20 cellular contexts compared by ENCODE assay signal in the genomic region with DNA sequence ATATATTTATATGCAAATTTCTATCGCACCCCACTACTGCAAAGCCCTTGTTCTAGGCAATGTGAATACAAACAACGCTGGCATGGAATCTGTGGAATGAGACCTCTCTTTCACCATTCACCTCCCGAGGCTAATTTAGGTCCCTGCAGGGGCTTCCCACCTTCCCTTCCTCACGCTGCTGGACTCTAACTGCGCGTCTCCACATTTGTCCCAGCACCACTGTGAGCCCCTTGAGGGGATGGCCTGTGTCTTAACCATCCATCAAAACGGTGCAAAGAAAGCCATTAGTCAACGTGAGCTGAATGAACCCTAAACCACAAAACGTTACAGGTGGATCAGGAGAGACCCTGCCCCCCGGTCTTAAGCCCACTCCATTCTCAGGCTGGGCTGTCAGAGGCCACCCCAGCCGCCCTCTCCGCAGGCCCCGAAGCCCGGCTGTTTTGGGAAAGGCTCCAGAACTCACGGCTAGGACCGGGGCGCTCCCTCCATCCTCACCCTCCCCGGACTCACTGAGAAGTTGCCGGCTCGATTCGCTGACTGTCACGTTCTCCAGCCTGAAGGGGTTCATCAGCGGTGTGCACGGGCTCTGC. TPM values are rescaled to one million over a fixed set of nuclear protein-coding genes. Genes with fewer than 3 reads are reported as not detected.
DNase-seq lines count a peak whose midpoint lies in the region; ATAC-seq, FAIRE-seq and TF ChIP-seq lines count a peak whose summit lies in the region.
"Had no signal": no experiment of that assay in that cellular context is flagged by ENCODE, and none has a peak within 500 bp of the region (broad histone marks: within the 10 kb centered on the region; RNA-seq: fewer than 3 reads in every experiment).

No MANE protein-coding gene starts in this region.

- H3K27ac ChIP-seq in heart right ventricle, result no peak overlapping the region
- no peak overlapping the region for H3K27ac ChIP-seq in ectodermal cell (ENCODE audit: insufficient read depth, low read depth, low read length, poor library complexity, severe bottlenecking)
- H3K27ac ChIP-seq in HepG2 (ENCODE audit: extremely low read length, insufficient read depth, low read length), result no peak overlapping the region
- no peak overlapping the region for H3K27ac ChIP-seq in kidney (ENCODE audit: low read depth in 2 of 2, low read length in 2 of 2)
- H3K27ac ChIP-seq: right lobe of liver had no signal

- in situ Hi-C loops in HepG2 (cut with HindIII; ENCODE audit: extremely low pct_ligation_motif_present, low pct_unique_long_range_greater_than_20kb), result no loop called here

- intact Hi-C loops in heart right ventricle (cut with DNase I) (no loop called here), left ventricle myocardium superior (cut with micrococcal nuclease) (no loop called here), HepG2 (cut with micrococcal nuclease; ENCODE audit: unreplicated experiment) (no loop called here), kidney (cut with DNase I) (no loop called here)

- H3K27ac Mint-ChIP-seq in type B pancreatic cell, result peak overlapping the region; percentile 8
- H3K27ac Mint-ChIP-seq: memory B cell; natural killer cell treated with Interleukin-12 subunit alpha and Interleukin-12 subunit beta and Interleukin-15 and Interleukin-18, amount 100 ng/mL, for 72 hours had no signal

- H3K4me3 Mint-ChIP-seq in type B pancreatic cell, result peak overlapping the region; percentile 58
- H3K4me3 Mint-ChIP-seq: memory B cell; natural killer cell treated with Interleukin-12 subunit alpha and Interleukin-12 subunit beta and Interleukin-15 and Interleukin-18, amount 100 ng/mL, for 72 hours had no signal

- POLR2A ChIA-PET in HepG2 (lab: Yijun Ruan, JAX), result interaction anchor here (1.0 kb wide), 1 partner anchor 11 kb away, joined by 3 read pairs; no protein-coding TSS in a partner anchor

- TF ChIP-seq CTCF in heart right ventricle (IDR thresholded peaks at IDR 0.05) (no peak), HepG2 (CRISPR knock-in tag; IDR thresholded peaks at IDR 0.05) (no peak), type B pancreatic cell (conservative IDR thresholded peaks at IDR 0.05) (no peak), kidney (IDR thresholded peaks at IDR 0.05; ENCODE audit: borderline replicate concordance, extremely low read depth, insufficient read depth) (no peak)

- H2AFZ ChIP-seq in HepG2 (ENCODE audit: low read length), result no peak overlapping the region

- TF ChIP-seq EP300 in HepG2 (IDR thresholded peaks at IDR 0.05; ENCODE audit: low read depth in 2 of 2, low read length in 2 of 2), result no peak
- no peak for TF ChIP-seq EP300 in HepG2 (CRISPR knock-in tag; IDR thresholded peaks at IDR 0.05; ENCODE audit: borderline replicate concordance)

- H3K4me1 ChIP-seq in heart right ventricle, result peaks cover 0 to 16% (median 6%) of the 10 kb centered on the region in 9 donors
- peaks cover 17% of the 10 kb centered on the region for H3K4me1 ChIP-seq in ectodermal cell (ENCODE audit: control insufficient read depth, insufficient read depth, low read length)
- H3K4me1 ChIP-seq in HepG2 (ENCODE audit: insufficient read depth, low read length), result peaks cover 18% of the 10 kb centered on the region
- no peaks in the 10 kb centered on the region for H3K4me1 ChIP-seq in kidney (ENCODE audit: control insufficient read depth in 1 of 2, insufficient read depth in 1 of 2, low read depth in 1 of 2, low read length in 2 of 2)

- WGBS in heart right ventricle, 2 donors, result 1% methylated on average over 24 of the region's 24 CpGs
- 0 to 1% methylated on average over 24 of the region's 24 CpGs for WGBS in ectodermal cell, 2 experiments
- 6% methylated on average over 23 of the region's 24 CpGs for WGBS in HepG2 (ENCODE audit: low lambda C conversion rate)

- H3K4me3 ChIP-seq in heart right ventricle, result peak overlapping the region in 6 of 10 donors; percentile 31 to 41 (median 34)
- H3K4me3 ChIP-seq in ectodermal cell (ENCODE audit: insufficient read depth, low read depth, low read length), result peak overlapping the region; percentile 37
- H3K4me3 ChIP-seq in HepG2 (replicated peaks in 1 of 3; ENCODE audit: insufficient read depth in 1 of 3, low read depth in 2 of 3, low read length in 3 of 3), result peak overlapping the region in 1 of 3 experiments; percentile 62; a peak in 1 of 6 replicates
- H3K4me3 ChIP-seq in kidney (ENCODE audit: low read length in 2 of 2), result no peak overlapping the region
- H3K4me3 ChIP-seq: right lobe of liver had no signal

- H3K4me1 Mint-ChIP-seq in type B pancreatic cell (ENCODE audit: unreplicated experiment), result no peaks in the 10 kb centered on the region

- BruUV-seq in HepG2 (replicated peaks; lab: Mats Ljungman, UMichigan), result no TSS peak

- FAIRE-seq in HepG2 (lab: Jason Lieb, UNC) (no peak), kidney (lab: Jason Lieb, UNC) (no peak)
- FAIRE-seq: colon, islet of Langerhans had no signal

- H3K9me3 ChIP-seq in heart right ventricle (no peaks in the 10 kb centered on the region), ectodermal cell (ENCODE audit: control insufficient read depth, low read length) (no peaks in the 10 kb centered on the region), HepG2 (ENCODE audit: low read length) (no peaks in the 10 kb centered on the region), kidney (ENCODE audit: control insufficient read depth in 1 of 2, low read length in 2 of 2) (no peaks in the 10 kb centered on the region)
- H3K9me3 ChIP-seq: right lobe of liver had no signal

- TF ChIP-seq POLR2A in HepG2 (IDR thresholded peaks at IDR 0.05; ENCODE audit: insufficient read depth in 1 of 2, low read depth in 2 of 2, low read length in 2 of 2), result no peak

- no peaks in the 10 kb centered on the region for H4K20me1 ChIP-seq in HepG2 (ENCODE audit: insufficient read depth, low read length)

- H3K36me3 ChIP-seq in heart right ventricle, result no peaks in the 10 kb centered on the region
- H3K36me3 ChIP-seq in ectodermal cell (ENCODE audit: control insufficient read depth, insufficient read depth, low read length), result no peaks in the 10 kb centered on the region
- H3K36me3 ChIP-seq in HepG2 (replicated peaks in 1 of 2; ENCODE audit: control insufficient read depth in 1 of 2, insufficient read depth in 2 of 2, low read length in 2 of 2), result no peaks in the 10 kb centered on the region
- H3K36me3 ChIP-seq in kidney (ENCODE audit: control insufficient read depth in 1 of 2, insufficient read depth in 2 of 2, low read length in 2 of 2), result no peaks in the 10 kb centered on the region
- H3K36me3 ChIP-seq: right lobe of liver had no signal

- H3K27me3 ChIP-seq in heart right ventricle (peaks cover 12 to 64% (median 61%) of the 10 kb centered on the region in 7 donors), ectodermal cell (ENCODE audit: control insufficient read depth, insufficient read depth, low read length, poor library complexity, severe bottlenecking) (peaks cover 41% of the 10 kb centered on the region), HepG2 (ENCODE audit: control insufficient read depth in 1 of 2, insufficient read depth in 2 of 2, low read length in 2 of 2) (peaks cover 13 to 55% of the 10 kb centered on the region in 2 experiments; a peak in 4 of 5 replicates)

- CTCF ChIA-PET in HepG2 (lab: Yijun Ruan, JAX; ENCODE audit: low intra/inter-chr PET ratio, low total read pairs), result no interaction called here

- H3K36me3 Mint-ChIP-seq in type B pancreatic cell, result no peaks in the 10 kb centered on the region
- H3K36me3 Mint-ChIP-seq: natural killer cell treated with Interleukin-12 subunit alpha and Interleukin-12 subunit beta and Interleukin-15 and Interleukin-18, amount 100 ng/mL, for 72 hours had no signal

- H3K9me3 Mint-ChIP-seq in type B pancreatic cell, result no peaks in the 10 kb centered on the region
- H3K9me3 Mint-ChIP-seq: natural killer cell treated with Interleukin-12 subunit alpha and Interleukin-12 subunit beta and Interleukin-15 and Interleukin-18, amount 100 ng/mL, for 72 hours had no signal

- H3K9ac ChIP-seq in HepG2 (ENCODE audit: insufficient read depth, low read depth, low read length) (no peak overlapping the region), kidney (ENCODE audit: low read length in 2 of 2) (no peak overlapping the region)

- H3K4me2 ChIP-seq in HepG2 (ENCODE audit: low read depth, low read length), result peak overlapping the region; percentile 60

- H3K27me3 Mint-ChIP-seq in type B pancreatic cell, result peaks cover 45% of the 10 kb centered on the region

- TF ChIP-seq RAD21 in HepG2 (CRISPR knock-in tag; IDR thresholded peaks at IDR 0.05), result no peak

- ATAC-seq in heart right ventricle, result peak in 1 of 8 donors; percentile 12
- no peak for ATAC-seq in left ventricle myocardium superior
- peak; percentile 55 for ATAC-seq in HepG2
- ATAC-seq: HCT116; natural killer cell treated with Interleukin-12 subunit alpha and Interleukin-12 subunit beta and Interleukin-15 and Interleukin-18, amount 100 ng/mL, for 72 hours had no signal

- DNase-seq in heart right ventricle (no peak), left ventricle myocardium superior (no peak), HepG2 (ENCODE audit: low spot score) (no peak), type B pancreatic cell (ENCODE audit: extremely low spot score, unreplicated experiment) (no peak), T-helper 9 cell (no peak), kidney (no peak)
- DNase-seq in stimulated activated CD4-positive, alpha-beta T cell treated with anti-CD3 and anti-CD28 coated beads, Interleukin-4, amount 100 ng/mL, for 4 hours, result no peak
- DNase-seq: ACHN, DND-41, foreskin melanocyte, NCI-H1417 treated with DMSO at 0.1 percent for 48 hours, NCI-H446, right lobe of liver had no signal

- H3K79me2 ChIP-seq in HepG2 (ENCODE audit: insufficient read depth, low read length), result no peaks in the 10 kb centered on the region

RNA-seq across cellular contexts. Expression of a gene that starts 1.5 kb away (rescaled TPM):
- under 1 TPM in 2 of 10 donors, not detected in 8; 0.34 to 0.37 TPM for total RNA-seq in heart right ventricle
- not detected for polyA plus RNA-seq in heart right ventricle
- not detected for total RNA-seq in left ventricle myocardium superior
- 1.1 TPM for polyA plus RNA-seq in ectodermal cell (2013, experiment 1 of 4)
- 0.43 TPM for polyA plus RNA-seq in ectodermal cell (2013, experiment 2 of 4)
- 0.64 TPM for polyA plus RNA-seq in ectodermal cell (2013, experiment 3 of 4)
- not detected for polyA plus RNA-seq in ectodermal cell (2013, experiment 4 of 4)
- not detected in 2 replicates for total RNA-seq in HepG2 (2016; rRNA removed; fragmentation: Illumina TruSeq; extraction: Trizol)
- total RNA-seq in HepG2 (2016; cell fraction: cytosol; rRNA removed; fragmentation: Illumina TruSeq; extraction: Trizol; ENCODE audit: low read depth), result not detected in 2 replicates
- not detected in 2 replicates for total RNA-seq in HepG2 (2016; cell fraction: insoluble cytoplasmic fraction; rRNA removed; fragmentation: Illumina TruSeq; extraction: Trizol)
- not detected in 2 replicates for total RNA-seq in HepG2 (2016; cell fraction: membrane; rRNA removed; fragmentation: Illumina TruSeq; extraction: Trizol)
- not detected in 2 replicates for total RNA-seq in HepG2 (2016; cell fraction: nucleus; rRNA removed; fragmentation: Illumina TruSeq; extraction: Trizol)
- polyA plus RNA-seq in HepG2 (2011; rRNA removed), result not detected in 2 replicates
- polyA plus RNA-seq in HepG2 (2011; cell fraction: cytosol; rRNA removed), result not detected in 2 replicates
- not detected in 2 replicates for polyA plus RNA-seq in HepG2 (2011; cell fraction: nucleus; rRNA removed)
- not detected in 2 replicates for polyA plus RNA-seq in HepG2 (2012)
- polyA plus RNA-seq in HepG2 (2016; cell fraction: cytosol; fragmentation: Illumina TruSeq; extraction: Trizol; ENCODE audit: low read depth), result not detected in 2 replicates
- not detected in 2 replicates for polyA plus RNA-seq in HepG2 (2016; cell fraction: insoluble cytoplasmic fraction; fragmentation: Illumina TruSeq; extraction: Trizol; ENCODE audit: low read depth)
- polyA plus RNA-seq in HepG2 (2016; cell fraction: membrane; fragmentation: Illumina TruSeq; extraction: Trizol; ENCODE audit: low read depth), result not detected in 2 replicates
- polyA plus RNA-seq in HepG2 (2016; cell fraction: nucleus; fragmentation: Illumina TruSeq; extraction: Trizol; ENCODE audit: insufficient read depth, low read depth), result not detected in 2 replicates
- not detected in 2 replicates for polyA minus RNA-seq in HepG2 (2011; rRNA and poly(A)+ RNA removed; ENCODE audit: low replicate concordance)
- polyA minus RNA-seq in HepG2 (2011; cell fraction: cytosol; rRNA and poly(A)+ RNA removed), result not detected in 2 replicates
- not detected in 2 replicates for polyA minus RNA-seq in HepG2 (2011; cell fraction: nucleus; rRNA and poly(A)+ RNA removed)
- 0.50 TPM in 1 of 2 replicates, not detected in the other for total RNA-seq in type B pancreatic cell (ENCODE audit: low replicate concordance)
- not detected for total RNA-seq in kidney
- not detected for polyA plus RNA-seq in kidney (ENCODE audit: insufficient read depth, low read depth, low replicate concordance)
- total RNA-seq: natural killer cell treated with Interleukin-12 subunit alpha and Interleukin-12 subunit beta and Interleukin-15 and Interleukin-18, amount 100 ng/mL, for 72 hours; right lobe of liver; T-helper 1 cell treated with Interleukin-12 subunit alpha and Interleukin-12 subunit beta and Interleukin-4 antibody, amounts not matched to agents 30 ng/mL and 1 ng/mL, for 36 hours had no signal

RNA-seq across cellular contexts. Expression of a gene that starts 32.7 kb away (rescaled TPM):
- 10 to 100 TPM; 23.5 to 36.4 (median 32.9) TPM for total RNA-seq in heart right ventricle
- 10 to 100 TPM; 53.3 to 64.5 TPM for polyA plus RNA-seq in heart right ventricle
- 28.6 TPM for total RNA-seq in left ventricle myocardium superior
- 45.3 TPM for polyA plus RNA-seq in ectodermal cell (2013, experiment 1 of 4)
- 39.9 TPM for polyA plus RNA-seq in ectodermal cell (2013, experiment 2 of 4)
- polyA plus RNA-seq in ectodermal cell (2013, experiment 3 of 4), result 30.4 TPM
- polyA plus RNA-seq in ectodermal cell (2013, experiment 4 of 4), result 34.4 TPM
- 23.3 and 36.2 TPM in 2 replicates for total RNA-seq in HepG2 (2016; rRNA removed; fragmentation: Illumina TruSeq; extraction: Trizol)
- total RNA-seq in HepG2 (2016; cell fraction: cytosol; rRNA removed; fragmentation: Illumina TruSeq; extraction: Trizol; ENCODE audit: low read depth), result 48.3 and 64.6 TPM in 2 replicates
- 19.9 and 37.6 TPM in 2 replicates for total RNA-seq in HepG2 (2016; cell fraction: insoluble cytoplasmic fraction; rRNA removed; fragmentation: Illumina TruSeq; extraction: Trizol)
- total RNA-seq in HepG2 (2016; cell fraction: membrane; rRNA removed; fragmentation: Illumina TruSeq; extraction: Trizol), result 53.5 and 59.9 TPM in 2 replicates
- total RNA-seq in HepG2 (2016; cell fraction: nucleus; rRNA removed; fragmentation: Illumina TruSeq; extraction: Trizol), result 55.5 and 57.5 TPM in 2 replicates
- polyA plus RNA-seq in HepG2 (2011; rRNA removed), result 94.8 and 117 TPM in 2 replicates
- polyA plus RNA-seq in HepG2 (2011; cell fraction: cytosol; rRNA removed), result 72.4 and 79.6 TPM in 2 replicates
- polyA plus RNA-seq in HepG2 (2011; cell fraction: nucleus; rRNA removed), result 323 and 325 TPM in 2 replicates
- polyA plus RNA-seq in HepG2 (2012), result 36.8 and 41.4 TPM in 2 replicates
- polyA plus RNA-seq in HepG2 (2016; cell fraction: cytosol; fragmentation: Illumina TruSeq; extraction: Trizol; ENCODE audit: low read depth), result 50.0 and 66.7 TPM in 2 replicates
- 23.8 and 27.8 TPM in 2 replicates for polyA plus RNA-seq in HepG2 (2016; cell fraction: insoluble cytoplasmic fraction; fragmentation: Illumina TruSeq; extraction: Trizol; ENCODE audit: low read depth)
- polyA plus RNA-seq in HepG2 (2016; cell fraction: membrane; fragmentation: Illumina TruSeq; extraction: Trizol; ENCODE audit: low read depth), result 50.2 and 62.5 TPM in 2 replicates
- polyA plus RNA-seq in HepG2 (2016; cell fraction: nucleus; fragmentation: Illumina TruSeq; extraction: Trizol; ENCODE audit: insufficient read depth, low read depth), result 84.6 and 91.3 TPM in 2 replicates
- 102 and 146 TPM in 2 replicates for polyA minus RNA-seq in HepG2 (2011; rRNA and poly(A)+ RNA removed; ENCODE audit: low replicate concordance)
- polyA minus RNA-seq in HepG2 (2011; cell fraction: cytosol; rRNA and poly(A)+ RNA removed), result 28.3 and 29.5 TPM in 2 replicates
- 139 and 160 TPM in 2 replicates for polyA minus RNA-seq in HepG2 (2011; cell fraction: nucleus; rRNA and poly(A)+ RNA removed)
- total RNA-seq in type B pancreatic cell (ENCODE audit: low replicate concordance), result 35.4 and 42.3 TPM in 2 replicates
- total RNA-seq in kidney, result 26.2 TPM
- 12.0 TPM for polyA plus RNA-seq in kidney (ENCODE audit: insufficient read depth, low read depth, low replicate concordance)

Comparison
In these comparisons a context has a peak if more than half of its experiments do, and no peak if none do; other contexts are left out.
1. H3K4me3 ChIP-seq: peak in heart right ventricle (6 of 10) and ectodermal cell (single experiment); none in kidney (0 of 2).